ENCODE assay signal across 30 cellular contexts in genomic region chr14:100327128-100327527, GRCh38. TPM values are rescaled to one million over a fixed set of nuclear protein-coding genes. Genes with fewer than 3 reads are reported as not detected.
DNase-seq lines count a peak whose midpoint lies in the region; ATAC-seq and TF ChIP-seq lines count a peak whose summit lies in the region.
"Had no signal": no experiment of that assay in that cellular context is flagged by ENCODE, and none has a peak within 500 bp of the region (broad histone marks: within the 10 kb centered on the region; RNA-seq: fewer than 3 reads in every experiment).

No MANE protein-coding gene starts in this region.

- no peaks in the 10 kb centered on the region for H3K27me3 ChIP-seq in endodermal cell (ENCODE audit: control insufficient read depth, insufficient read depth, low read length, poor library complexity, severe bottlenecking)
- H3K27me3 ChIP-seq in trophoblast cell (ENCODE audit: insufficient read depth, low read length): no peaks in the 10 kb centered on the region
- no peaks in the 10 kb centered on the region for H3K27me3 ChIP-seq in SK-N-SH (ENCODE audit: insufficient read depth)
- H3K27me3 ChIP-seq: BE2C, BLaER1 had no signal

- H2BK12ac ChIP-seq in trophoblast cell (ENCODE audit: low read length): no peak overlapping the region

- H3K9ac ChIP-seq in endodermal cell (ENCODE audit: extremely low read depth, low read length, poor library complexity, severe bottlenecking) (no peak overlapping the region), trophoblast cell (ENCODE audit: low read length) (no peak overlapping the region), SK-N-SH (no peak overlapping the region)
- H3K9ac ChIP-seq: BLaER1 had no signal

- H4K20me1 ChIP-seq in SK-N-SH (ENCODE audit: insufficient read depth): no peaks in the 10 kb centered on the region
- H4K20me1 ChIP-seq: BLaER1 had no signal

- no peak overlapping the region for H4K8ac ChIP-seq in trophoblast cell (ENCODE audit: low read depth, low read length)

- H2BK5ac ChIP-seq in trophoblast cell (ENCODE audit: low read depth, low read length, poor library complexity): no peak overlapping the region

- H3K4me2 ChIP-seq in trophoblast cell (ENCODE audit: low read length) (no peak overlapping the region), SK-N-SH (no peak overlapping the region)
- H3K4me2 ChIP-seq: BLaER1 had no signal

- H4K91ac ChIP-seq in trophoblast cell (ENCODE audit: low read depth, low read length): no peak overlapping the region

- no peaks in the 10 kb centered on the region for H3K9me3 ChIP-seq in endodermal cell (ENCODE audit: control insufficient read depth, low read length)
- H3K9me3 ChIP-seq in trophoblast cell (ENCODE audit: insufficient read depth, low read depth, low read length): peaks cover 2% of the 10 kb centered on the region
- no peaks in the 10 kb centered on the region for H3K9me3 ChIP-seq in SK-N-SH
- H3K9me3 ChIP-seq: BE2C, BLaER1 had no signal

- no peaks in the 10 kb centered on the region for H3K9me3 Mint-ChIP-seq in activated T-cell treated with anti-CD3 and anti-CD28 coated beads, Interleukin-2, amount 50 U/mL, for 72 hours
- no peaks in the 10 kb centered on the region for H3K9me3 Mint-ChIP-seq in dendritic cell treated with granulocyte-macrophage colony-stimulating factor and Interleukin-4, amounts not matched to agents 40 ng/mL and 50 ng/mL, for 4 days
- H3K9me3 Mint-ChIP-seq in endodermal cell: no peaks in the 10 kb centered on the region
- H3K9me3 Mint-ChIP-seq: CD4-positive, alpha-beta memory T cell; CD4-positive, CD25-positive, alpha-beta regulatory T cell; CD8-positive, alpha-beta memory T cell had no signal

- no peak overlapping the region for H3K14ac ChIP-seq in trophoblast cell (ENCODE audit: low read length)

- H3K18ac ChIP-seq in trophoblast cell (ENCODE audit: low read length): no peak overlapping the region

- peaks cover 0 to under 1% of the 10 kb centered on the region in 2 donors for H3K36me3 Mint-ChIP-seq in activated T-cell treated with anti-CD3 and anti-CD28 coated beads, Interleukin-2, amount 50 U/mL, for 72 hours (ENCODE audit: insufficient read depth in 2 of 2)
- H3K36me3 Mint-ChIP-seq in dendritic cell treated with granulocyte-macrophage colony-stimulating factor and Interleukin-4, amounts not matched to agents 40 ng/mL and 50 ng/mL, for 4 days (ENCODE audit: low read depth): peaks cover 12% of the 10 kb centered on the region
- no peaks in the 10 kb centered on the region for H3K36me3 Mint-ChIP-seq in endodermal cell (ENCODE audit: low read depth)
- H3K36me3 Mint-ChIP-seq: CD4-positive, alpha-beta memory T cell; CD4-positive, CD25-positive, alpha-beta regulatory T cell; CD8-positive, alpha-beta memory T cell had no signal

- no peak for TF ChIP-seq EP300 in SK-N-SH (IDR thresholded peaks at IDR 0.05; ENCODE audit: borderline replicate concordance in 1 of 2, low read depth in 1 of 2, low read length in 1 of 2)

- no peaks in the 10 kb centered on the region for H3K27me3 Mint-ChIP-seq in activated T-cell treated with anti-CD3 and anti-CD28 coated beads, Interleukin-2, amount 50 U/mL, for 72 hours (ENCODE audit: low read depth)
- peaks cover 6% of the 10 kb centered on the region for H3K27me3 Mint-ChIP-seq in dendritic cell treated with granulocyte-macrophage colony-stimulating factor and Interleukin-4, amounts not matched to agents 40 ng/mL and 50 ng/mL, for 4 days
- peaks cover 3% of the 10 kb centered on the region for H3K27me3 Mint-ChIP-seq in endodermal cell (ENCODE audit: insufficient read depth)
- H3K27me3 Mint-ChIP-seq: CD4-positive, alpha-beta memory T cell; CD4-positive, CD25-positive, alpha-beta regulatory T cell had no signal

- no peak overlapping the region for H3K4ac ChIP-seq in trophoblast cell (ENCODE audit: low read depth, low read length)

- H2AK5ac ChIP-seq in trophoblast cell (ENCODE audit: low read length): no peak overlapping the region

- H3K23ac ChIP-seq in trophoblast cell (ENCODE audit: low read length): no peak overlapping the region

- no peak for ATAC-seq in activated T-cell treated with anti-CD3 and anti-CD28 coated beads, Interleukin-2, amount 50 U/mL, for 72 hours (replicated peaks in 1 of 2)
- ATAC-seq: GM12878 had no signal

- no peaks in the 10 kb centered on the region for H3K79me2 ChIP-seq in trophoblast cell (ENCODE audit: control insufficient read depth, insufficient read depth, low read length, poor library complexity)
- no peaks in the 10 kb centered on the region for H3K79me2 ChIP-seq in SK-N-SH (ENCODE audit: insufficient read depth)

- H3K4me1 ChIP-seq in endodermal cell (ENCODE audit: control insufficient read depth, insufficient read depth, low read length) (no peaks in the 10 kb centered on the region), trophoblast cell (ENCODE audit: control insufficient read depth in 1 of 2, insufficient read depth in 2 of 2, low read length in 2 of 2) (no peaks in the 10 kb centered on the region), SK-N-SH (ENCODE audit: control insufficient read depth in 1 of 2, insufficient read depth in 2 of 2, low read depth in 1 of 2, low read length in 1 of 2) (no peaks in the 10 kb centered on the region; a peak in 1 of 4 replicates)
- H3K4me1 ChIP-seq: BE2C had no signal

- H2AFZ ChIP-seq in trophoblast cell (ENCODE audit: insufficient read depth, low read length, poor library complexity): no peak overlapping the region
- no peak overlapping the region for H2AFZ ChIP-seq in SK-N-SH (ENCODE audit: low read depth)

- H3F3A ChIP-seq in SK-N-SH (replicated peaks; ENCODE audit: insufficient read depth): no peaks in the 10 kb centered on the region

- CTCF ChIA-PET in SK-N-SH (lab: Yijun Ruan, JAX): no interaction called here

- H3K27ac ChIP-seq in endodermal cell (ENCODE audit: low read depth, low read length) (no peak overlapping the region), trophoblast cell (ENCODE audit: low read depth, low read length) (no peak overlapping the region), SK-N-SH (ENCODE audit: low read depth in 2 of 2, low read length in 1 of 2) (no peak overlapping the region)
- H3K27ac ChIP-seq: BLaER1 had no signal

- H3K4me1 Mint-ChIP-seq in activated T-cell treated with anti-CD3 and anti-CD28 coated beads, Interleukin-2, amount 50 U/mL, for 72 hours (ENCODE audit: low read depth): no peaks in the 10 kb centered on the region
- peaks cover 24% of the 10 kb centered on the region for H3K4me1 Mint-ChIP-seq in dendritic cell treated with granulocyte-macrophage colony-stimulating factor and Interleukin-4, amounts not matched to agents 40 ng/mL and 50 ng/mL, for 4 days (ENCODE audit: low read depth)
- H3K4me1 Mint-ChIP-seq in endodermal cell: peaks cover 2% of the 10 kb centered on the region
- H3K4me1 Mint-ChIP-seq: CD14-positive monocyte; CD4-positive, alpha-beta memory T cell; CD8-positive, alpha-beta memory T cell had no signal

- H3K27ac Mint-ChIP-seq in activated T-cell treated with anti-CD3 and anti-CD28 coated beads, Interleukin-2, amount 50 U/mL, for 72 hours: peak overlapping the region; percentile 74
- H3K27ac Mint-ChIP-seq in dendritic cell treated with granulocyte-macrophage colony-stimulating factor and Interleukin-4, amounts not matched to agents 40 ng/mL and 50 ng/mL, for 4 days: peak overlapping the region; percentile 37
- H3K27ac Mint-ChIP-seq in endodermal cell: no peak overlapping the region
- H3K27ac Mint-ChIP-seq: CD14-positive monocyte; CD4-positive, alpha-beta memory T cell; CD4-positive, CD25-positive, alpha-beta regulatory T cell; CD8-positive, alpha-beta memory T cell had no signal

- POLR2A ChIA-PET in SK-N-SH (lab: Yijun Ruan, JAX): no interaction called here

- DNase-seq in activated T-cell treated with anti-CD3 and anti-CD28 coated beads, Interleukin-2, amount 50 U/mL, for 72 hours: no peak
- DNase-seq in activated T-cell treated with anti-CD3 and anti-CD28 coated beads, Interleukin-2, amount 50 U/mL, for 1 hour: no peak
- DNase-seq in endodermal cell (peak; percentile 39), trophoblast cell (no peak), NCI-H345 (lab: John Stamatoyannopoulos, UW) (no peak), SK-N-SH (no peak), inferior parietal cortex (ENCODE audit: extremely low spot score) (no peak)
- DNase-seq: 8988T; ACHN; BE2C; C1 segment of cervical spinal cord; CD4-positive, alpha-beta memory T cell; CD4-positive, CD25-positive, alpha-beta regulatory T cell; CD8-positive, alpha-beta memory T cell; COR-L47; DMS 273 treated with DMSO at 0.1 percent for 48 hours; DMS153; DMS53; DMS79; DND-41; EL; GDM1 had no signal

- H3K36me3 ChIP-seq in endodermal cell (ENCODE audit: control insufficient read depth, insufficient read depth, low read length): no peaks in the 10 kb centered on the region
- no peaks in the 10 kb centered on the region for H3K36me3 ChIP-seq in trophoblast cell (ENCODE audit: control insufficient read depth in 1 of 2, insufficient read depth in 2 of 2, low read length in 2 of 2)
- no peaks in the 10 kb centered on the region for H3K36me3 ChIP-seq in SK-N-SH (replicated peaks in 1 of 2; ENCODE audit: control insufficient read depth in 1 of 2, insufficient read depth in 2 of 2, low read length in 1 of 2)
- H3K36me3 ChIP-seq: BE2C, BLaER1 had no signal

- no peak overlapping the region for H2BK120ac ChIP-seq in trophoblast cell (ENCODE audit: insufficient read depth, low read length, poor library complexity)

- 96 to 99% methylated on average over 12 to 24 of the region's 24 CpGs for WGBS in endodermal cell (ENCODE audit: insufficient coverage in 1 of 2, insufficient read length in 1 of 2), 2 experiments
- WGBS in trophoblast cell (ENCODE audit: extremely low coverage, insufficient coverage, insufficient read length): no CpG with 5 or more reads among the region's 24 CpGs
- WGBS in SK-N-SH (ENCODE audit: low lambda C conversion rate): 93% methylated on average over 19 of the region's 24 CpGs

- no peaks in the 10 kb centered on the region for H3K79me1 ChIP-seq in trophoblast cell (ENCODE audit: low read length)

- no peak overlapping the region for H3K4me3 Mint-ChIP-seq in activated T-cell treated with anti-CD3 and anti-CD28 coated beads, Interleukin-2, amount 50 U/mL, for 72 hours
- no peak overlapping the region for H3K4me3 Mint-ChIP-seq in dendritic cell treated with granulocyte-macrophage colony-stimulating factor and Interleukin-4, amounts not matched to agents 40 ng/mL and 50 ng/mL, for 4 days
- no peak overlapping the region for H3K4me3 Mint-ChIP-seq in endodermal cell
- H3K4me3 Mint-ChIP-seq: CD14-positive monocyte; CD4-positive, alpha-beta memory T cell; CD4-positive, CD25-positive, alpha-beta regulatory T cell; CD8-positive, alpha-beta memory T cell had no signal

- peak overlapping the region; percentile 5 for H4K12ac ChIP-seq in trophoblast cell (ENCODE audit: low read depth, low read length)

- no peaks in the 10 kb centered on the region for H3K9me2 ChIP-seq in SK-N-SH

- no peak for TF ChIP-seq RAD21 in SK-N-SH (IDR thresholded peaks at IDR 0.05; ENCODE audit: low read length)

- intact Hi-C loops in dendritic cell treated with granulocyte-macrophage colony-stimulating factor and Interleukin-4, amounts not matched to agents 40 ng/mL and 50 ng/mL, for 4 days (cut with micrococcal nuclease): no loop called here

- H3K4me3 ChIP-seq in endodermal cell (ENCODE audit: low read length): no peak overlapping the region
- H3K4me3 ChIP-seq in trophoblast cell (ENCODE audit: low read depth, low read length): no peak overlapping the region
- H3K4me3 ChIP-seq in SK-N-SH (ENCODE audit: low read depth in 2 of 2, low read length in 1 of 2): no peak overlapping the region
- H3K4me3 ChIP-seq: BLaER1, GM12878 had no signal

- no peak for TF ChIP-seq CTCF in endodermal cell (conservative IDR thresholded peaks at IDR 0.05)
- TF ChIP-seq CTCF in SK-N-SH (IDR thresholded peaks at IDR 0.05): no peak

RNA-seq across cellular contexts. Expression of gene SLC25A47, which starts 4.0 kb away (rescaled TPM):
- not detected for total RNA-seq in activated T-cell treated with anti-CD3 and anti-CD28 coated beads, Interleukin-2, amount 50 U/mL, for 72 hours
- not detected for total RNA-seq in endodermal cell
- polyA plus RNA-seq in endodermal cell (2013, experiment 1 of 2): not detected
- not detected for polyA plus RNA-seq in endodermal cell (2013, experiment 2 of 2)
- polyA plus RNA-seq in trophoblast cell (2013): 0.05 and 0.17 TPM in 2 replicates
- not detected in 2 replicates for polyA plus RNA-seq in SK-N-SH (2012; rRNA removed)
- not detected in 2 replicates for polyA plus RNA-seq in SK-N-SH (2012; cell fraction: cytosol; rRNA removed)
- polyA plus RNA-seq in SK-N-SH (2012; cell fraction: nucleus; rRNA removed): 0.06 TPM in 1 of 2 replicates, not detected in the other
- total RNA-seq: A673; CD4-positive, alpha-beta memory T cell; CD4-positive, CD25-positive, alpha-beta regulatory T cell; CD8-positive, alpha-beta memory T cell; Daoy; G401; GM12878 had no signal
- polyA plus RNA-seq: AG04450; CD14-positive monocyte; CD4-positive, alpha-beta memory T cell; CD4-positive, CD25-positive, alpha-beta regulatory T cell; CD8-positive, alpha-beta memory T cell had no signal

RNA-seq across cellular contexts. Expression of gene SLC25A29, which starts 20.9 kb away (rescaled TPM):
- 10 to 100 TPM; 22.7 to 47.2 TPM for total RNA-seq in activated T-cell treated with anti-CD3 and anti-CD28 coated beads, Interleukin-2, amount 50 U/mL, for 72 hours
- total RNA-seq in endodermal cell: 100 to 1,000 TPM; 234 to 263 TPM
- polyA plus RNA-seq in endodermal cell (2013, experiment 1 of 2): 114 TPM
- polyA plus RNA-seq in endodermal cell (2013, experiment 2 of 2): 95.7 TPM
- polyA plus RNA-seq in trophoblast cell (2013): 21.2 and 21.7 TPM in 2 replicates
- polyA plus RNA-seq in SK-N-SH (2012; rRNA removed): 66.9 and 84.6 TPM in 2 replicates
- 13.9 and 26.7 TPM in 2 replicates for polyA plus RNA-seq in SK-N-SH (2012; cell fraction: cytosol; rRNA removed)
- 442 and 628 TPM in 2 replicates for polyA plus RNA-seq in SK-N-SH (2012; cell fraction: nucleus; rRNA removed)

RNA-seq across cellular contexts. Expression of gene WDR25, which starts 49.2 kb away (rescaled TPM):
- 10 to 100 TPM; 12.5 to 13.6 TPM for total RNA-seq in activated T-cell treated with anti-CD3 and anti-CD28 coated beads, Interleukin-2, amount 50 U/mL, for 72 hours
- total RNA-seq in endodermal cell: 1 to 10 TPM; 5.8 to 8.0 TPM
- 6.9 TPM for polyA plus RNA-seq in endodermal cell (2013, experiment 1 of 2)
- polyA plus RNA-seq in endodermal cell (2013, experiment 2 of 2): 7.5 TPM
- polyA plus RNA-seq in trophoblast cell (2013): 3.6 and 3.8 TPM in 2 replicates
- 26.8 and 33.3 TPM in 2 replicates for polyA plus RNA-seq in SK-N-SH (2012; rRNA removed)
- polyA plus RNA-seq in SK-N-SH (2012; cell fraction: cytosol; rRNA removed): 21.4 and 23.2 TPM in 2 replicates
- polyA plus RNA-seq in SK-N-SH (2012; cell fraction: nucleus; rRNA removed): 19.3 and 21.2 TPM in 2 replicates

Comparison
In these comparisons a context has a peak if more than half of its experiments do, and no peak if none do; other contexts are left out.
1. RNA of gene SLC25A29, which starts 20.9 kb away (total RNA-seq): 234 to 263 TPM in endodermal cell; 22.7 to 47.2 TPM in activated T-cell treated with anti-CD3 and anti-CD28 coated beads, Interleukin-2, amount 50 U/mL, for 72 hours; every median in the first group is over 4 times any median in the second.